8 cellular contexts compared by ENCODE assay signal in genomic region chr1:94792876-94793605, GRCh38. TPM values are rescaled to one million over a fixed set of nuclear protein-coding genes. Genes with fewer than 3 reads are reported as not detected.
DNase-seq lines count a peak whose midpoint lies in the region; ATAC-seq and TF ChIP-seq lines count a peak whose summit lies in the region.

No MANE protein-coding gene starts in this region.

- no peaks in the 10 kb centered on the region for H3K9me3 ChIP-seq in lower lobe of right lung

- H3K9me3 Mint-ChIP-seq in activated B cell treated with CpG ODN at 0.5 μM for 24 hours: peaks cover 4% of the 10 kb centered on the region

- peaks cover 49% of the 10 kb centered on the region for H3K4me1 Mint-ChIP-seq in activated B cell treated with CpG ODN at 0.5 μM for 24 hours

- no peaks in the 10 kb centered on the region for H3K36me3 ChIP-seq in lower lobe of right lung

- DNase-seq in EL (peak; percentile 62), activated B cell treated with CpG ODN at 0.5 μM for 24 hours (no peak), lower lobe of right lung (no peak), GOT3 (lab: John Stamatoyannopoulos, UW) (no peak), GDM1 (lab: John Stamatoyannopoulos, UW) (no peak), DMS79 treated with DMSO at 0.1 percent for 48 hours (lab: John Stamatoyannopoulos, UW) (no peak), glomerular visceral epithelial cell (ENCODE audit: extremely low spot score) (no peak)

- H3K27me3 Mint-ChIP-seq in activated B cell treated with CpG ODN at 0.5 μM for 24 hours: no peaks in the 10 kb centered on the region

- H3K4me3 ChIP-seq in lower lobe of right lung: no peak overlapping the region

- intact Hi-C loops in activated B cell treated with CpG ODN at 0.5 μM for 24 hours (cut with micrococcal nuclease) (loop anchor here (2.0 to 10.0 kb wide), 3 partner anchors 72 to 374 kb away; partner anchors contain the start of genes ABCD3 and CNN3), lower lobe of right lung (cut with DNase I) (no loop called here)

- H3K27ac ChIP-seq in lower lobe of right lung: peak overlapping the region; percentile 32

- TF ChIP-seq CTCF in activated B cell treated with CpG ODN at 0.5 μM for 24 hours (IDR thresholded peaks at IDR 0.05) (no peak), lower lobe of right lung (IDR thresholded peaks at IDR 0.05) (no peak)

- H3K27me3 ChIP-seq in lower lobe of right lung (ENCODE audit: low read depth): no peaks in the 10 kb centered on the region

- ATAC-seq in HG02678 (IDR thresholded peaks at IDR 0.05; ENCODE audit: unreplicated experiment) (peak; percentile 21), activated B cell treated with CpG ODN at 0.5 μM for 24 hours (ENCODE audit: low read depth) (peak; percentile 8), lower lobe of right lung (peak; percentile 40 to 70)

- H3K36me3 Mint-ChIP-seq in activated B cell treated with CpG ODN at 0.5 μM for 24 hours (ENCODE audit: low read depth): no peaks in the 10 kb centered on the region

- peak overlapping the region; percentile 46 for H3K27ac Mint-ChIP-seq in activated B cell treated with CpG ODN at 0.5 μM for 24 hours

- peak overlapping the region; percentile 58 for H3K4me3 Mint-ChIP-seq in activated B cell treated with CpG ODN at 0.5 μM for 24 hours

- POLR2A ChIA-PET in activated B cell treated with CpG ODN at 0.5 μM for 24 hours (lab: Charles Lee): interaction anchor here (0.7 kb wide), 1 partner anchor 239 kb away, joined by 5 read pairs; no protein-coding TSS in a partner anchor

- CTCF ChIA-PET in activated B cell treated with CpG ODN at 0.5 μM for 24 hours (lab: Charles Lee): no interaction called here

- peaks cover 29% of the 10 kb centered on the region for H3K4me1 ChIP-seq in lower lobe of right lung

RNA-seq across cellular contexts. Expression of gene SLC44A3, which starts 27.1 kb away (rescaled TPM):
- total RNA-seq in activated B cell treated with CpG ODN at 0.5 μM for 24 hours: not detected in 2 replicates
- 19.3 TPM for total RNA-seq in lower lobe of right lung

Comparison
In these comparisons a context has a peak if more than half of its experiments do, and no peak if none do; other contexts are left out.
1. RNA of gene SLC44A3, which starts 27.1 kb away (total RNA-seq): 19.3 TPM in lower lobe of right lung (single experiment); not detected in activated B cell treated with CpG ODN at 0.5 μM for 24 hours; every median in the first group is over 10 times any median in the second.
2. Peak in every context shown above with its lines, with median percentiles within 50 percentile points of each other: ATAC-seq.